ENCODE assay signal across 20 cellular contexts in the genomic region with DNA sequence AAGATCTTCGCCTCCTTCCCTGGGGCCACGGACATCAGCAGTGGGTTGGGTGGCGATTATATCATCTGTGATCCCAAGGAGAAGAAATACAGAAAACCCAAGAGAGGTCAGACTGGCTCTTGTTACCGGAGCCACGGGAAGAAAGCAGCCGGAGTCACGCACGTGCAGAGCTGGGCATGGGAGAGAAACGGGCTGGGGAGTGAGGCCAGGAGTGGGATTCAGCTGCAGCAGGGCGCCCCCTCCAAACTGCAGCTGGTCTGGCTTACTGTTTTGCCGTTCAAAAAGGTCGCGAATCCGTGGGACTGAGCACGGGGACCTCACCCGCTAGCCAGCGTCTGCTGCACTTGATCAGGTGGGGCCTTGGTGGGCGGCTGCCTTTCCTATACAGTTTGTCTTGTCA.
"Had no signal": no experiment of that assay in that cellular context is flagged by ENCODE, and none has a peak within 500 bp of the region (broad histone marks: within the 10 kb centered on the region; RNA-seq: fewer than 3 reads in every experiment).

No MANE protein-coding gene starts in this region.

- DNase-seq: effector memory CD8-positive, alpha-beta T cell; erythroblast; foreskin keratinocyte; kidney; left cardiac atrium; left ventricle myocardium superior; mesenchymal stem cell; midbrain; posterior cingulate gyrus; sigmoid colon; stimulated activated CD4-positive, alpha-beta T cell treated with anti-CD3 and anti-CD28 coated beads, Interleukin-2, amount 100 ng/mL, for 24 hours; stimulated activated naive CD8-positive, alpha-beta T cell treated with anti-CD3 and anti-CD28 coated beads, Interleukin-15, Interleukin-2, amounts not matched to agents 100 U/mL and 50 U/mL, for 24 hours; thyroid gland; uterus had no signal

- H3K27me3 ChIP-seq: foreskin keratinocyte, sigmoid colon, suprapubic skin, thyroid gland, uterus had no signal

- H3K9me3 Mint-ChIP-seq: dendritic cell treated with granulocyte-macrophage colony-stimulating factor and Interleukin-4, amounts not matched to agents 40 ng/mL and 50 ng/mL, for 4 days; effector memory CD8-positive, alpha-beta T cell; natural killer cell treated with Interleukin-12 subunit alpha and Interleukin-12 subunit beta and Interleukin-15 and Interleukin-18, amount 100 ng/mL, for 72 hours; type B pancreatic cell had no signal

- H3K27ac ChIP-seq: foreskin keratinocyte, sigmoid colon, skin epidermis, suprapubic skin, thyroid gland, uterus had no signal

- H3K36me3 Mint-ChIP-seq: natural killer cell treated with Interleukin-12 subunit alpha and Interleukin-12 subunit beta and Interleukin-15 and Interleukin-18, amount 100 ng/mL, for 72 hours; type B pancreatic cell had no signal

- H3K27ac Mint-ChIP-seq: dendritic cell treated with granulocyte-macrophage colony-stimulating factor and Interleukin-4, amounts not matched to agents 40 ng/mL and 50 ng/mL, for 4 days; effector memory CD8-positive, alpha-beta T cell; natural killer cell treated with Interleukin-12 subunit alpha and Interleukin-12 subunit beta and Interleukin-15 and Interleukin-18, amount 100 ng/mL, for 72 hours; type B pancreatic cell had no signal

- H3K4me3 Mint-ChIP-seq: dendritic cell treated with granulocyte-macrophage colony-stimulating factor and Interleukin-4, amounts not matched to agents 40 ng/mL and 50 ng/mL, for 4 days; effector memory CD8-positive, alpha-beta T cell; natural killer cell treated with Interleukin-12 subunit alpha and Interleukin-12 subunit beta and Interleukin-15 and Interleukin-18, amount 100 ng/mL, for 72 hours; type B pancreatic cell had no signal

- H3K9me3 ChIP-seq: sigmoid colon, suprapubic skin, thyroid gland, uterus had no signal

- H3K4me1 ChIP-seq: foreskin keratinocyte, sigmoid colon, suprapubic skin, uterus had no signal

- H3K36me3 ChIP-seq: thyroid gland, uterus had no signal

- H3K4me3 ChIP-seq: lung, sigmoid colon, skin epidermis, suprapubic skin, thyroid gland, uterus had no signal

- ATAC-seq: effector memory CD8-positive, alpha-beta T cell; foreskin keratinocyte; left cardiac atrium; left ventricle myocardium superior; natural killer cell treated with Interleukin-12 subunit alpha and Interleukin-12 subunit beta and Interleukin-15 and Interleukin-18, amount 100 ng/mL, for 72 hours; stimulated activated naive CD8-positive, alpha-beta T cell treated with anti-CD3 and anti-CD28 coated beads, Interleukin-15, Interleukin-2, amounts not matched to agents 100 U/mL and 50 U/mL, for 24 hours had no signal
